ENCODE assay signal across 17 cellular contexts in the genomic region with DNA sequence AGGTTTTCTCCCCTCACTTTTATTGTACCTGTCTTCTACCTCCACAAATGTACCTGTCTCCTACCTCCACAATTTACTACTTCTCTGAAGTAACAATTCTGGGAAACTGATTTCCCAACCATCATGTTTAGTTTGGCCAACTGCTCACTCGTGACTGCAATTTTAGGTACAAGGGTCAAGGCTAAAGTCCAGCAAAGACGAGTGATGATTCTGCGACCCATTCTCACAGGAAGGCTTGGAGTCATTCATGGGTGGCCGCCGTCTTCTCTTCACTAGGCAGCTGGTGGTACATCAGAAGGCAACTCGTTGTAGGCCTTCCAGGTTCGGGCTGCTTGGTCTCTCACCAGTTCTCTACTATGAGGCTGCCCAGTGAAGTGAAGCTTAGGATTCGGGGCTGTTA.
A peak's percentile ranks its signal among the peaks of the same experiment; 100 is the strongest.
DNase-seq lines count a peak whose midpoint lies in the region; ATAC-seq and TF ChIP-seq lines count a peak whose summit lies in the region.
"Had no signal": no experiment of that assay in that cellular context is flagged by ENCODE, and none has a peak within 500 bp of the region (broad histone marks: within the 10 kb centered on the region; RNA-seq: fewer than 3 reads in every experiment).

No MANE protein-coding gene starts in this region.

- 0 out of 2 replicates have a peak overlapping the region, but pooled peaks have one; percentile 65 for H2BK20ac ChIP-seq in IMR-90 (ENCODE audit: low read depth, low read length)

- no peak overlapping the region for H3K56ac ChIP-seq in IMR-90 (ENCODE audit: extremely low read depth, insufficient read depth, low read length)

- H3K27me3 Mint-ChIP-seq in stimulated activated memory B cell treated with anti-CD40 and anti-IgM and Interleukin-4, amounts not matched to agents 10 μg/mL and 1 μg/mL and 100 μg/mL, for 72 hours: no peaks in the 10 kb centered on the region
- H3K27me3 Mint-ChIP-seq: CD4-positive, alpha-beta memory T cell; IgD-negative memory B cell had no signal

- H3K18ac ChIP-seq in IMR-90 (ENCODE audit: low read depth, low read length): no peak overlapping the region

- TF ChIP-seq POLR2A in IMR-90 (IDR thresholded peaks at IDR 0.05; ENCODE audit: low read depth, low read length) (no peak), right lobe of liver (IDR thresholded peaks at IDR 0.05) (no peak), sigmoid colon (IDR thresholded peaks at IDR 0.05) (no peak)

- no peaks in the 10 kb centered on the region for H3K9me3 Mint-ChIP-seq in stimulated activated memory B cell treated with anti-CD40 and anti-IgM and Interleukin-4, amounts not matched to agents 10 μg/mL and 1 μg/mL and 100 μg/mL, for 72 hours
- H3K9me3 Mint-ChIP-seq: CD4-positive, alpha-beta memory T cell; HFFc6 had no signal

- H3K4me3 ChIP-seq in IMR-90 (ENCODE audit: insufficient read depth, low read depth, low read length): no peak overlapping the region
- no peak overlapping the region for H3K4me3 ChIP-seq in hepatocyte
- H3K4me3 ChIP-seq in right lobe of liver: no peak overlapping the region
- H3K4me3 ChIP-seq in sigmoid colon: no peak overlapping the region
- no peak overlapping the region for H3K4me3 ChIP-seq in smooth muscle cell

- H3K23ac ChIP-seq in IMR-90 (ENCODE audit: low read depth, low read length): no peak overlapping the region

- peaks cover 11% of the 10 kb centered on the region for H3K4me1 Mint-ChIP-seq in stimulated activated memory B cell treated with anti-CD40 and anti-IgM and Interleukin-4, amounts not matched to agents 10 μg/mL and 1 μg/mL and 100 μg/mL, for 72 hours

- no peak overlapping the region for H3K4ac ChIP-seq in IMR-90 (ENCODE audit: low read depth, low read length)

- CTCF ChIA-PET in IMR-90 (lab: Yijun Ruan, JAX): no interaction called here

- in situ Hi-C loops in IMR-90 (cut with MboI; ENCODE audit: low sequenced_read_pairs): no loop called here

- H2BK5ac ChIP-seq in IMR-90 (ENCODE audit: low read depth, low read length, poor library complexity, severe bottlenecking): no peak overlapping the region

- H3K36me3 ChIP-seq in IMR-90 (ENCODE audit: control insufficient read depth, insufficient read depth, low read length): no peaks in the 10 kb centered on the region
- H3K36me3 ChIP-seq in hepatocyte (replicated peaks; ENCODE audit: insufficient read depth, low read depth): no peaks in the 10 kb centered on the region
- no peaks in the 10 kb centered on the region for H3K36me3 ChIP-seq in right lobe of liver
- H3K36me3 ChIP-seq in sigmoid colon: no peaks in the 10 kb centered on the region
- H3K36me3 ChIP-seq in smooth muscle cell (ENCODE audit: low read depth): no peaks in the 10 kb centered on the region
- H3K36me3 ChIP-seq: BE2C had no signal

- peaks cover 8% of the 10 kb centered on the region for H3K4me1 ChIP-seq in IMR-90 (ENCODE audit: control insufficient read depth, insufficient read depth, low read length)
- no peaks in the 10 kb centered on the region for H3K4me1 ChIP-seq in hepatocyte (ENCODE audit: insufficient read depth)
- peaks cover 0 to 60% (median 25%) of the 10 kb centered on the region in 4 donors for H3K4me1 ChIP-seq in right lobe of liver
- peaks cover 0 to 1% (median 0%) of the 10 kb centered on the region in 4 donors for H3K4me1 ChIP-seq in sigmoid colon
- no peaks in the 10 kb centered on the region for H3K4me1 ChIP-seq in smooth muscle cell (ENCODE audit: low read depth)

- H2AK9ac ChIP-seq in IMR-90 (replicated peaks; ENCODE audit: low read depth, low read length, poor library complexity): no peak overlapping the region

- no TSS peak for BruUV-seq in IMR-90 (replicated peaks; lab: Mats Ljungman, UMichigan)

- no peak overlapping the region for H3K27ac ChIP-seq in IMR-90 (ENCODE audit: insufficient read depth, low read length)
- H3K27ac ChIP-seq in hepatocyte: peak overlapping the region; percentile 27
- peak overlapping the region in 2 of 3 donors; percentile 7 to 70 for H3K27ac ChIP-seq in right lobe of liver
- no peak overlapping the region for H3K27ac ChIP-seq in sigmoid colon
- no peak overlapping the region for H3K27ac ChIP-seq in smooth muscle cell (ENCODE audit: low read depth)
- H3K27ac ChIP-seq: C4-2B had no signal

- 0 out of 2 replicates have a peak overlapping the region, but pooled peaks have one; percentile 1 for H3K14ac ChIP-seq in IMR-90 (replicated peaks; ENCODE audit: low read depth, low read length)

- H3K9ac ChIP-seq in IMR-90 (ENCODE audit: low read depth, low read length) (no peak overlapping the region), smooth muscle cell (ENCODE audit: low read depth) (no peak overlapping the region)

- H3K9me3 ChIP-seq in IMR-90 (ENCODE audit: control insufficient read depth, insufficient read depth, low read length) (no peaks in the 10 kb centered on the region), hepatocyte (ENCODE audit: low read depth) (no peaks in the 10 kb centered on the region), right lobe of liver (no peaks in the 10 kb centered on the region), sigmoid colon (no peaks in the 10 kb centered on the region), smooth muscle cell (replicated peaks; ENCODE audit: low read depth) (no peaks in the 10 kb centered on the region)
- H3K9me3 ChIP-seq: BE2C had no signal

- H2BK15ac ChIP-seq in IMR-90 (ENCODE audit: low read depth, low read length): no peak overlapping the region; the same call in 1 of the 3 replicates

- H4K8ac ChIP-seq in IMR-90 (ENCODE audit: low read depth in 2 of 2, low read length in 2 of 2): no peak overlapping the region

- no peak overlapping the region for H3K4me2 ChIP-seq in IMR-90 (ENCODE audit: low read depth, low read length)
- no peak overlapping the region for H3K4me2 ChIP-seq in hepatocyte
- H3K4me2 ChIP-seq in smooth muscle cell: no peak overlapping the region

- 83% methylated on average over 1 of the region's 8 CpGs; no CpG with 5 or more reads in 1 of the 2 experiments for WGBS in IMR-90 (ENCODE audit: extremely low coverage in 2 of 2, insufficient read length in 1 of 2), 2 experiments
- WGBS in hepatocyte (ENCODE audit: low lambda C conversion rate, missing lambda C conversion rate): 84% methylated on average over 8 of the region's 8 CpGs
- WGBS in right lobe of liver (ENCODE audit: insufficient coverage, low coverage, low lambda C conversion rate, missing lambda C conversion rate): 26% methylated on average over 5 of the region's 8 CpGs
- 35 to 79% methylated on average over 8 of the region's 8 CpGs for WGBS in sigmoid colon, 2 donors
- WGBS in smooth muscle cell (ENCODE audit: low lambda C conversion rate): 97% methylated on average over 8 of the region's 8 CpGs

- no peaks in the 10 kb centered on the region for H3F3A ChIP-seq in smooth muscle cell (ENCODE audit: low read depth)

- no peaks in the 10 kb centered on the region for H3K27me3 ChIP-seq in IMR-90 (ENCODE audit: control insufficient read depth, insufficient read depth, low read length)
- no peaks in the 10 kb centered on the region for H3K27me3 ChIP-seq in hepatocyte
- H3K27me3 ChIP-seq in right lobe of liver: no peaks in the 10 kb centered on the region
- no peaks in the 10 kb centered on the region for H3K27me3 ChIP-seq in sigmoid colon
- H3K27me3 ChIP-seq in smooth muscle cell (ENCODE audit: low read depth): no peaks in the 10 kb centered on the region
- H3K27me3 ChIP-seq: BE2C had no signal

- no peak overlapping the region for H4K5ac ChIP-seq in IMR-90 (ENCODE audit: low read depth, low read length)

- TF ChIP-seq RAD21 in IMR-90 (IDR thresholded peaks at IDR 0.05; ENCODE audit: low read length): no peak

- no peak overlapping the region for H4K91ac ChIP-seq in IMR-90 (ENCODE audit: insufficient read depth, low read depth, low read length)

- H3K9me2 ChIP-seq in hepatocyte (replicated peaks; ENCODE audit: insufficient read depth): no peaks in the 10 kb centered on the region

- peak overlapping the region; percentile 93 for H2AK5ac ChIP-seq in IMR-90 (ENCODE audit: low read depth, low read length)

- intact Hi-C loops in IMR-90 (cut with micrococcal nuclease): no loop called here
- intact Hi-C loops in right lobe of liver (cut with DNase I): no loop called here
- intact Hi-C loops in sigmoid colon (cut with DNase I): no loop called here

- H3K79me1 ChIP-seq in IMR-90 (ENCODE audit: low read depth in 1 of 2, low read length in 2 of 2): no peaks in the 10 kb centered on the region

- POLR2A ChIA-PET in IMR-90 (lab: Charles Lee; ENCODE audit: unreplicated experiment): no interaction called here

- H4K20me1 ChIP-seq in IMR-90 (ENCODE audit: insufficient read depth, low read length) (no peaks in the 10 kb centered on the region), hepatocyte (ENCODE audit: insufficient read depth, poor library complexity, severe bottlenecking) (no peaks in the 10 kb centered on the region), smooth muscle cell (ENCODE audit: low read depth) (no peaks in the 10 kb centered on the region)

- H3K9me1 ChIP-seq in IMR-90 (ENCODE audit: insufficient read depth, low read length): no peaks in the 10 kb centered on the region

- dilution Hi-C loops in IMR-90 (cut with HindIII; ENCODE audit: low sequenced_read_pairs, unreplicated experiment): no loop called here

- no peaks in the 10 kb centered on the region for H3K36me3 Mint-ChIP-seq in stimulated activated memory B cell treated with anti-CD40 and anti-IgM and Interleukin-4, amounts not matched to agents 10 μg/mL and 1 μg/mL and 100 μg/mL, for 72 hours
- H3K36me3 Mint-ChIP-seq: CD4-positive, alpha-beta memory T cell had no signal

- no peak for TF ChIP-seq EP300 in sigmoid colon (IDR thresholded peaks at IDR 0.05)

- DNase-seq in IMR-90 (no peak), hepatocyte (ENCODE audit: low spot score) (peak; percentile 28), right lobe of liver (peak in 1 of 3 donors; percentile 59), sigmoid colon (no peak), smooth muscle cell (lab: John Stamatoyannopoulos, UW; ENCODE audit: unreplicated experiment) (no peak)
- DNase-seq: BE2C; CD4-positive, alpha-beta memory T cell; COR-L47; DMS153; DMS79 treated with DMSO at 0.1 percent for 48 hours; EL; HCEC 1CT; HFFc6 had no signal

- no peak for TF ChIP-seq CTCF in IMR-90 (conservative IDR thresholded peaks at IDR 0.05; ENCODE audit: low read depth, low read length)
- no peak for TF ChIP-seq CTCF in hepatocyte (IDR thresholded peaks at IDR 0.05; ENCODE audit: poor library complexity)
- no peak for TF ChIP-seq CTCF in right lobe of liver (IDR thresholded peaks at IDR 0.05)
- no peak for TF ChIP-seq CTCF in sigmoid colon (IDR thresholded peaks at IDR 0.05)
- no peak for TF ChIP-seq CTCF in smooth muscle cell (IDR thresholded peaks at IDR 0.05; ENCODE audit: borderline replicate concordance, insufficient read depth, poor library complexity, severe bottlenecking)

- H2AFZ ChIP-seq in IMR-90 (replicated peaks; ENCODE audit: low read length, poor library complexity) (no peak overlapping the region), hepatocyte (no peak overlapping the region), smooth muscle cell (ENCODE audit: low read depth) (no peak overlapping the region)

- H2BK120ac ChIP-seq in IMR-90 (ENCODE audit: low read depth, low read length): no peak overlapping the region

- H3K79me2 ChIP-seq in hepatocyte (no peaks in the 10 kb centered on the region), smooth muscle cell (ENCODE audit: low read depth) (no peaks in the 10 kb centered on the region)

- ATAC-seq in IMR-90 (ENCODE audit: low read depth) (no peak), right lobe of liver (peak; percentile 8 to 48 (median 12)), GM18861 (IDR thresholded peaks at IDR 0.05; ENCODE audit: unreplicated experiment) (no peak)
- no peak for ATAC-seq in stimulated activated memory B cell treated with anti-CD40 and anti-IgM and Interleukin-4, amounts not matched to agents 10 μg/mL and 1 μg/mL and 100 μg/mL, for 72 hours

- peak overlapping the region; percentile 35 for H3K27ac Mint-ChIP-seq in stimulated activated memory B cell treated with anti-CD40 and anti-IgM and Interleukin-4, amounts not matched to agents 10 μg/mL and 1 μg/mL and 100 μg/mL, for 72 hours
- H3K27ac Mint-ChIP-seq: CD4-positive, alpha-beta memory T cell; HFFc6 had no signal

- H3K4me3 Mint-ChIP-seq in stimulated activated memory B cell treated with anti-CD40 and anti-IgM and Interleukin-4, amounts not matched to agents 10 μg/mL and 1 μg/mL and 100 μg/mL, for 72 hours: no peak overlapping the region
- H3K4me3 Mint-ChIP-seq: CD4-positive, alpha-beta memory T cell; HFFc6; IgD-negative memory B cell had no signal

Comparison
In these comparisons a context has a peak if more than half of its experiments do, and no peak if none do; other contexts are left out.
1. ATAC-seq: peak in right lobe of liver (4 of 4); none in IMR-90 (single experiment), stimulated activated memory B cell treated with anti-CD40 and anti-IgM and Interleukin-4, amounts not matched to agents 10 μg/mL and 1 μg/mL and 100 μg/mL, for 72 hours (single experiment) and GM18861 (single experiment).
2. H3K27ac ChIP-seq: peak in hepatocyte (single experiment) and right lobe of liver (2 of 3); none in IMR-90 (single experiment), sigmoid colon (0 of 4) and smooth muscle cell (single experiment).